ENCODE assay signal across 11 cellular contexts in the genomic region with DNA sequence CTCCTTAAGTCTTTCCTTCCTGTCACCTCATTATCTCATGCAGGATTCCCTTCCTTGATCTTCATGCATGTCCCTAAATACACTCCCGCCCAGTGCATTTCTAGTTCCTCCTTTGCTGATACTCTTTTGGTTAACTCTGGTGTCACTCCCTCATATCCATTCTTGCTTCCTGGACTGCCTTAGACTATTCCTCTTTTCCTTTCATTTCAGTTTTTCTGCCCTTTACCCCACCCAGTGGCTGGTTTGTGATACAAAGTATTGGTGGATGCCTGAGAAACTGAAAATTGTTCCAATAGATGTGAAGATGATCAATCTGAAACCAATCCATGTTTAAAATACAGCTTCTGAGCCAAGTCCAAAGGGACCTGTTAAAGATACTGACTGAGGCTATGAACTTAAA.
DNase-seq lines count a peak whose midpoint lies in the region; ATAC-seq and TF ChIP-seq lines count a peak whose summit lies in the region.
"Had no signal": no experiment of that assay in that cellular context is flagged by ENCODE, and none has a peak within 500 bp of the region (broad histone marks: within the 10 kb centered on the region; RNA-seq: fewer than 3 reads in every experiment).

No MANE protein-coding gene starts in this region.

- peak; percentile 9 for DNase-seq in AG20443 (ENCODE audit: low spot score)
- DNase-seq in GM23338 (ENCODE audit: low spot score) = peak; percentile 11
- DNase-seq in left colon = no peak
- no peak for DNase-seq in T-helper 2 cell
- no peak for DNase-seq in medulla oblongata (ENCODE audit: extremely low spot score)
- DNase-seq in germinal center (ENCODE audit: low spot score) = no peak
- DNase-seq: anterior cingulate cortex; CD4-positive, CD25-positive, alpha-beta regulatory T cell; trophoblast cell had no signal

- no peaks in the 10 kb centered on the region for H3K79me2 ChIP-seq in GM23338 (replicated peaks; ENCODE audit: insufficient read depth)

- no peaks in the 10 kb centered on the region for H3K27me3 ChIP-seq in GM23338 (ENCODE audit: insufficient read depth)

- no peaks in the 10 kb centered on the region for H3F3A ChIP-seq in GM23338 (replicated peaks; ENCODE audit: low read depth)

- peak; percentile 25 to 37 for TF ChIP-seq CTCF in GM23338 (conservative IDR thresholded peaks at IDR 0.05; ENCODE audit: low read depth in 2 of 2)

- peak overlapping the region; percentile 2; the same call in 1 of the 2 replicates for H3K27ac Mint-ChIP-seq in GM23338
- H3K27ac Mint-ChIP-seq: CD4-positive, CD25-positive, alpha-beta regulatory T cell had no signal

- no peak overlapping the region for H2AFZ ChIP-seq in GM23338

- H3K36me3 ChIP-seq in GM23338 (ENCODE audit: insufficient read depth) = no peaks in the 10 kb centered on the region

- H4K20me1 ChIP-seq in GM23338 (replicated peaks; ENCODE audit: insufficient read depth) = no peaks in the 10 kb centered on the region

- H3K9me3 Mint-ChIP-seq in GM23338 = no peaks in the 10 kb centered on the region

- no peaks in the 10 kb centered on the region; the same call in 2 of the 3 replicates for H3K36me3 Mint-ChIP-seq in GM23338 (ENCODE audit: low read depth)
- H3K36me3 Mint-ChIP-seq: CD4-positive, CD25-positive, alpha-beta regulatory T cell had no signal

- no peak overlapping the region for H3K4me3 Mint-ChIP-seq in GM23338
- H3K4me3 Mint-ChIP-seq: CD4-positive, CD25-positive, alpha-beta regulatory T cell had no signal

- no peak for ATAC-seq in GM23338
- ATAC-seq in SK-N-SH treated with all-trans-retinoic acid at 6 μM for 48 hours = peak; percentile 98
- ATAC-seq in left colon = peak; percentile 86
- ATAC-seq in GM21619 (IDR thresholded peaks at IDR 0.05; ENCODE audit: unreplicated experiment) = no peak

- no peak overlapping the region for H3K27ac ChIP-seq in GM23338 (ENCODE audit: low read depth)

- no peak overlapping the region for H3K4me3 ChIP-seq in GM23338

- H3K4me1 Mint-ChIP-seq in GM23338 = peaks cover 3% of the 10 kb centered on the region; the same call in 2 of the 3 replicates
- H3K4me1 Mint-ChIP-seq: CD4-positive, CD25-positive, alpha-beta regulatory T cell had no signal

- no peaks in the 10 kb centered on the region for H3K27me3 Mint-ChIP-seq in GM23338 (ENCODE audit: insufficient read depth, low read depth, poor library complexity)
- H3K27me3 Mint-ChIP-seq: CD4-positive, CD25-positive, alpha-beta regulatory T cell had no signal

- H3K9me2 ChIP-seq in GM23338 (ENCODE audit: insufficient read depth) = no peaks in the 10 kb centered on the region

- intact Hi-C loops in left colon (cut with DNase I, micrococcal nuclease) = no loop called here

- H3K4me2 ChIP-seq in GM23338 = no peak overlapping the region

- no peaks in the 10 kb centered on the region for H3K4me1 ChIP-seq in GM23338 (ENCODE audit: insufficient read depth)

TF ChIP-seq in GM23338, 12 proteins besides CTCF, POLR2A, EP300 and RAD21 (continues in another document):
- no peak for TF ChIP-seq CREB1 (CRISPR knock-in tag; IDR thresholded peaks at IDR 0.05; ENCODE audit: low read depth)
- no peak for TF ChIP-seq STAT1 (IDR thresholded peaks at IDR 0.05; ENCODE audit: unreplicated experiment)

TF ChIP-seq in SK-N-SH treated with all-trans-retinoic acid at 6 μM for 48 hours, 23 proteins besides CTCF, POLR2A, EP300 and RAD21:
- TF ChIP-seq ZNF8 (CRISPR knock-in tag; IDR thresholded peaks at IDR 0.05) (no peak), ZC3H10 (CRISPR knock-in tag; IDR thresholded peaks at IDR 0.05) (no peak), RARB (CRISPR knock-in tag; IDR thresholded peaks at IDR 0.05) (no peak), ZNF565 (CRISPR knock-in tag; conservative IDR thresholded peaks at IDR 0.05; ENCODE audit: low read depth) (no peak), CSDC2 (CRISPR knock-in tag; IDR thresholded peaks at IDR 0.05) (no peak), PPARA (CRISPR knock-in tag; IDR thresholded peaks at IDR 0.05; ENCODE audit: borderline replicate concordance) (no peak), ISL1 (CRISPR knock-in tag; IDR thresholded peaks at IDR 0.05) (no peak), BACH2 (CRISPR knock-in tag; IDR thresholded peaks at IDR 0.05; ENCODE audit: borderline replicate concordance) (no peak), GLIS3 (CRISPR knock-in tag; IDR thresholded peaks at IDR 0.05) (no peak)
- TF ChIP-seq, protein P1, sequence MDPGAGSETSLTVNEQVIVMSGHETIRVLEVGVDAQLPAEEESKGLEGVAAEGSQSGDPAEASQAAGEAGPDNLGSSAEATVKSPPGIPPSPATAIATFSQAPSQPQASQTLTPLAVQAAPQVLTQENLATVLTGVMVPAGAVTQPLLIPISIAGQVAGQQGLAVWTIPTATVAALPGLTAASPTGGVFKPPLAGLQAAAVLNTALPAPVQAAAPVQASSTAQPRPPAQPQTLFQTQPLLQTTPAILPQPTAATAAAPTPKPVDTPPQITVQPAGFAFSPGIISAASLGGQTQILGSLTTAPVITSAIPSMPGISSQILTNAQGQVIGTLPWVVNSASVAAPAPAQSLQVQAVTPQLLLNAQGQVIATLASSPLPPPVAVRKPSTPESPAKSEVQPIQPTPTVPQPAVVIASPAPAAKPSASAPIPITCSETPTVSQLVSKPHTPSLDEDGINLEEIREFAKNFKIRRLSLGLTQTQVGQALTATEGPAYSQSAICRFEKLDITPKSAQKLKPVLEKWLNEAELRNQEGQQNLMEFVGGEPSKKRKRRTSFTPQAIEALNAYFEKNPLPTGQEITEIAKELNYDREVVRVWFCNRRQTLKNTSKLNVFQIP (CRISPR knock-in tag; IDR thresholded peaks at IDR 0.05; ENCODE audit: borderline replicate concordance, low read depth) = no peak
- TF ChIP-seq, protein P2, sequence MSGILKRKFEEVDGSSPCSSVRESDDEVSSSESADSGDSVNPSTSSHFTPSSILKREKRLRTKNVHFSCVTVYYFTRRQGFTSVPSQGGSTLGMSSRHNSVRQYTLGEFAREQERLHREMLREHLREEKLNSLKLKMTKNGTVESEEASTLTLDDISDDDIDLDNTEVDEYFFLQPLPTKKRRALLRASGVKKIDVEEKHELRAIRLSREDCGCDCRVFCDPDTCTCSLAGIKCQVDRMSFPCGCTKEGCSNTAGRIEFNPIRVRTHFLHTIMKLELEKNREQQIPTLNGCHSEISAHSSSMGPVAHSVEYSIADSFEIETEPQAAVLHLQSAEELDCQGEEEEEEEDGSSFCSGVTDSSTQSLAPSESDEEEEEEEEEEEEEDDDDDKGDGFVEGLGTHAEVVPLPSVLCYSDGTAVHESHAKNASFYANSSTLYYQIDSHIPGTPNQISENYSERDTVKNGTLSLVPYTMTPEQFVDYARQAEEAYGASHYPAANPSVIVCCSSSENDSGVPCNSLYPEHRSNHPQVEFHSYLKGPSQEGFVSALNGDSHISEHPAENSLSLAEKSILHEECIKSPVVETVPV (CRISPR knock-in tag; IDR thresholded peaks at IDR 0.05) = no peak
- TF ChIP-seq, protein P3, sequence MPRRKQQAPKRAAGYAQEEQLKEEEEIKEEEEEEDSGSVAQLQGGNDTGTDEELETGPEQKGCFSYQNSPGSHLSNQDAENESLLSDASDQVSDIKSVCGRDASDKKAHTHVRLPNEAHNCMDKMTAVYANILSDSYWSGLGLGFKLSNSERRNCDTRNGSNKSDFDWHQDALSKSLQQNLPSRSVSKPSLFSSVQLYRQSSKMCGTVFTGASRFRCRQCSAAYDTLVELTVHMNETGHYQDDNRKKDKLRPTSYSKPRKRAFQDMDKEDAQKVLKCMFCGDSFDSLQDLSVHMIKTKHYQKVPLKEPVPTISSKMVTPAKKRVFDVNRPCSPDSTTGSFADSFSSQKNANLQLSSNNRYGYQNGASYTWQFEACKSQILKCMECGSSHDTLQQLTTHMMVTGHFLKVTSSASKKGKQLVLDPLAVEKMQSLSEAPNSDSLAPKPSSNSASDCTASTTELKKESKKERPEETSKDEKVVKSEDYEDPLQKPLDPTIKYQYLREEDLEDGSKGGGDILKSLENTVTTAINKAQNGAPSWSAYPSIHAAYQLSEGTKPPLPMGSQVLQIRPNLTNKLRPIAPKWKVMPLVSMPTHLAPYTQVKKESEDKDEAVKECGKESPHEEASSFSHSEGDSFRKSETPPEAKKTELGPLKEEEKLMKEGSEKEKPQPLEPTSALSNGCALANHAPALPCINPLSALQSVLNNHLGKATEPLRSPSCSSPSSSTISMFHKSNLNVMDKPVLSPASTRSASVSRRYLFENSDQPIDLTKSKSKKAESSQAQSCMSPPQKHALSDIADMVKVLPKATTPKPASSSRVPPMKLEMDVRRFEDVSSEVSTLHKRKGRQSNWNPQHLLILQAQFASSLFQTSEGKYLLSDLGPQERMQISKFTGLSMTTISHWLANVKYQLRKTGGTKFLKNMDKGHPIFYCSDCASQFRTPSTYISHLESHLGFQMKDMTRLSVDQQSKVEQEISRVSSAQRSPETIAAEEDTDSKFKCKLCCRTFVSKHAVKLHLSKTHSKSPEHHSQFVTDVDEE (CRISPR knock-in tag; IDR thresholded peaks at IDR 0.05) = no peak

Comparison
In these comparisons a context has a peak if more than half of its experiments do, and no peak if none do; other contexts are left out.
1. DNase-seq: peak in AG20443 (single experiment) and GM23338 (single experiment); none in left colon (0 of 2), T-helper 2 cell (0 of 5), medulla oblongata (single experiment) and germinal center (single experiment).
2. ATAC-seq: peak in SK-N-SH treated with all-trans-retinoic acid at 6 μM for 48 hours (single experiment) and left colon (single experiment); none in GM23338 (single experiment) and GM21619 (single experiment).